Comparison of ENCODE assay signal across 11 cellular contexts in the genomic region with DNA sequence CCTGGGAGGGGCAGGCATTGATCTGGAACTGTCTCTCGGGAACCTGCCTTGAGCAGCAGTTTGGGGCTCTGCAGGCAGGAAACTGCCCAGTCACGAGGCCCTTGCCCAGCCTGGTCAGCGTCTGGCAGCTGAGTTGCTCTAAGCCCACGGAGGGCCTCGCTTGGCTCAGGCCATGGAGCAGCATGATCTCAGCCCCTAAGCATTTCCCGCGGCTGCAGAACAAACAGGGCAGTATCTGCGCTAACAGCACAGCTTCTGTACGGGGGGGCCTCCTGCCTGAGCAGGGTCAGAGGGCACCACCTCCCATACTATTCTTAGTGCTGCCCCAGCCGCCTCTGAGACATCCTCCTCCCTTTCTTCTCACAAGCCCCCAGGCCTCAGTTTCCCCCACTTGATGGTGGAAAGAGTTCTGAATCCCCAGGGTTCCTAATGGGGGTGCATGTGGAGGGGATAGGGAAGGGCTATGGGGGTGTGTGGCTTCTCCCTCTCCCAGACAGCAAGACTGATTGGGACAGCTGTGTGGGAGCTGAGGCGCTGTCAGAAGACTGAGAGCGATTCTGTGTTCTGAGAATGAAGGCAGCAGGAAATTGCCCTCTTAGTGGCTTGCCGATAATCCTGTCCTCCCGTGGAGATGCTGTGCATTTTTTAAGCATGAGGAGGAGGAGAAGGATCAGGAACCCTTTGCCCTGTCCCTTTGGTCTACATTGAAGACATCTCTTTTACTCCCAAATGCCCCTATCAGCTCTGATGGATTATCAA. TPM values are rescaled to one million over a fixed set of nuclear protein-coding genes. Genes with fewer than 3 reads are reported as not detected.
DNase-seq lines count a peak whose midpoint lies in the region; TF ChIP-seq lines count a peak whose summit lies in the region.
"Had no signal": no experiment of that assay in that cellular context is flagged by ENCODE, and none has a peak within 500 bp of the region (broad histone marks: within the 10 kb centered on the region; RNA-seq: fewer than 3 reads in every experiment).

No MANE protein-coding gene starts in this region.

- H3K4me3 ChIP-seq in esophagus muscularis mucosa (no peak overlapping the region), mesodermal cell (ENCODE audit: extremely low read depth, insufficient read depth, low read length, poor library complexity, severe bottlenecking) (no peak overlapping the region), transverse colon (no peak overlapping the region), MM.1S (ENCODE audit: low read length) (no peak overlapping the region), breast epithelium (no peak overlapping the region)

- H3K36me3 Mint-ChIP-seq in H9 (ENCODE audit: insufficient read depth in 1 of 3, low read depth in 3 of 3): no peaks in the 10 kb centered on the region; a peak in 1 of 7 replicates
- H3K36me3 Mint-ChIP-seq: activated naive CD4-positive, alpha-beta T cell treated with anti-CD3 and anti-CD28 coated beads, Interleukin-2, amount 50 U/mL, for 24 hours had no signal

- no peaks in the 10 kb centered on the region for H3K23me2 ChIP-seq in H9 (ENCODE audit: insufficient read length, low read depth, low read length, poor library complexity, severe bottlenecking)

- no peak overlapping the region for H4K91ac ChIP-seq in H9 (ENCODE audit: insufficient read length, low read depth, low read length)

- peak overlapping the region; percentile 83 to 86 (median 84) for H3K27ac ChIP-seq in esophagus muscularis mucosa (replicated peaks in 1 of 4)
- peak overlapping the region; percentile 99 for H3K27ac ChIP-seq in mesodermal cell (ENCODE audit: low read depth, low read length, severe bottlenecking)
- peak overlapping the region; percentile 50 to 70 (median 64) for H3K27ac ChIP-seq in transverse colon
- no peak overlapping the region for H3K27ac ChIP-seq in MM.1S (ENCODE audit: low read length)
- no peak overlapping the region for H3K27ac ChIP-seq in H9 (ENCODE audit: insufficient read length, low read depth, low read length)
- peak overlapping the region in 1 of 2 donors; percentile 67 for H3K27ac ChIP-seq in breast epithelium

- no peaks in the 10 kb centered on the region for H3F3A ChIP-seq in MM.1S (ENCODE audit: insufficient read depth, low read length)

- H3K4me2 ChIP-seq in MM.1S (ENCODE audit: low read depth, low read length) (no peak overlapping the region), H9 (ENCODE audit: insufficient read depth, insufficient read length, low read length) (no peak overlapping the region)

- H3K4me1 ChIP-seq in esophagus muscularis mucosa (peaks cover 30 to 98% (median 93%) of the 10 kb centered on the region in 4 donors), mesodermal cell (ENCODE audit: control insufficient read depth, insufficient read depth, low read length, poor library complexity, severe bottlenecking) (peaks cover 49% of the 10 kb centered on the region), transverse colon (peaks cover under 1 to 8% (median 4%) of the 10 kb centered on the region in 4 donors), MM.1S (ENCODE audit: low read length) (no peaks in the 10 kb centered on the region), H9 (ENCODE audit: insufficient read depth, low read length) (no peaks in the 10 kb centered on the region), breast epithelium (no peaks in the 10 kb centered on the region)

- no peak overlapping the region for H3K18ac ChIP-seq in H9 (ENCODE audit: insufficient read length, low read depth, low read length)

- no peak overlapping the region for H3K4ac ChIP-seq in H9 (ENCODE audit: low read depth, low read length)

- H4K5ac ChIP-seq in H9 (ENCODE audit: insufficient read length, low read depth, low read length): no peak overlapping the region

- TF ChIP-seq POLR2A in esophagus muscularis mucosa (IDR thresholded peaks at IDR 0.05; ENCODE audit: low read depth) (no peak), transverse colon (IDR thresholded peaks at IDR 0.05) (no peak), breast epithelium (IDR thresholded peaks at IDR 0.05) (no peak)

- H4K8ac ChIP-seq in H9 (replicated peaks; ENCODE audit: insufficient read length, low read depth, low read length): no peak overlapping the region

- 31% methylated on average over 9 of the region's 14 CpGs for WGBS in esophagus muscularis mucosa
- 35 to 39% methylated on average over 11 to 13 of the region's 14 CpGs for WGBS in mesodermal cell (ENCODE audit: insufficient coverage in 2 of 2), 2 experiments
- 37 to 54% methylated on average over 2 to 10 of the region's 14 CpGs for WGBS in transverse colon (ENCODE audit: low coverage in 1 of 2), 2 donors
- WGBS in H9 (ENCODE audit: extremely low coverage, insufficient read length, low lambda C conversion rate): no CpG with 5 or more reads among the region's 14 CpGs

- H3K4me1 Mint-ChIP-seq in H9: peaks cover 5% of the 10 kb centered on the region in 2 experiments; a peak in 2 of 4 replicates
- H3K4me1 Mint-ChIP-seq: activated naive CD4-positive, alpha-beta T cell treated with anti-CD3 and anti-CD28 coated beads, Interleukin-2, amount 50 U/mL, for 24 hours had no signal

- H2BK20ac ChIP-seq in H9 (ENCODE audit: low read depth, low read length, poor library complexity, severe bottlenecking): no peak overlapping the region

- H3T11ph ChIP-seq in H9 (ENCODE audit: low read length): no peak overlapping the region

- DNase-seq in LHCN-M2 (ENCODE audit: low read depth): peak; percentile 98
- DNase-seq in esophagus muscularis mucosa (ENCODE audit: extremely low spot score): no peak
- DNase-seq in transverse colon: peak; percentile 38
- DNase-seq in D341Med (ENCODE audit: low spot score): no peak
- no peak for DNase-seq in MM.1S
- DNase-seq in H9: no peak
- DNase-seq in breast epithelium (ENCODE audit: low spot score in 2 of 2): no peak
- DNase-seq: NCI-H774; stimulated activated CD4-positive, alpha-beta T cell treated with anti-CD3 and anti-CD28 coated beads, Interleukin-4, amount 100 ng/mL, for 24 hours had no signal

- no peaks in the 10 kb centered on the region; a peak in 1 of 5 replicates for H3K9me3 Mint-ChIP-seq in H9
- H3K9me3 Mint-ChIP-seq: activated naive CD4-positive, alpha-beta T cell treated with anti-CD3 and anti-CD28 coated beads, Interleukin-2, amount 50 U/mL, for 24 hours had no signal

- in situ Hi-C loops in transverse colon (cut with MboI; ENCODE audit: low pct_ligation_motif_present in 1 of 4, low pct_unique_long_range_greater_than_20kb in 1 of 4, low sequenced_read_pairs in 3 of 4): loop anchor here (10.0 to 25.0 kb wide), 3 partner anchors 424 to 526 kb away; no protein-coding TSS in a partner anchor

- no peak overlapping the region for H2AK5ac ChIP-seq in H9 (ENCODE audit: insufficient read length, low read length)

- no peak overlapping the region for H2BK120ac ChIP-seq in H9 (ENCODE audit: low read depth, low read length, poor library complexity, severe bottlenecking)

- TF ChIP-seq CTCF in esophagus muscularis mucosa (IDR thresholded peaks at IDR 0.05) (no peak), transverse colon (IDR thresholded peaks at IDR 0.05) (no peak), MM.1S (IDR thresholded peaks at IDR 0.05; ENCODE audit: low read length) (no peak), H9 (conservative IDR thresholded peaks at IDR 0.05) (no peak), breast epithelium (IDR thresholded peaks at IDR 0.05) (no peak)

- no peak overlapping the region for H3K14ac ChIP-seq in H9 (ENCODE audit: insufficient read depth, low read length)

- H3K4me3 Mint-ChIP-seq in H9: no peak overlapping the region; a peak in 1 of 5 replicates
- H3K4me3 Mint-ChIP-seq: activated naive CD4-positive, alpha-beta T cell treated with anti-CD3 and anti-CD28 coated beads, Interleukin-2, amount 50 U/mL, for 24 hours had no signal

- no peaks in the 10 kb centered on the region for H3K9me3 ChIP-seq in esophagus muscularis mucosa
- no peaks in the 10 kb centered on the region for H3K9me3 ChIP-seq in mesodermal cell (ENCODE audit: control insufficient read depth, low read length)
- H3K9me3 ChIP-seq in transverse colon: no peaks in the 10 kb centered on the region
- no peaks in the 10 kb centered on the region for H3K9me3 ChIP-seq in MM.1S (replicated peaks; ENCODE audit: insufficient read depth, low read length)
- H3K9me3 ChIP-seq in H9 (ENCODE audit: control insufficient read depth, low read depth, low read length): no peaks in the 10 kb centered on the region
- no peaks in the 10 kb centered on the region for H3K9me3 ChIP-seq in breast epithelium

- H3K27me3 ChIP-seq in esophagus muscularis mucosa (no peaks in the 10 kb centered on the region), transverse colon (no peaks in the 10 kb centered on the region), MM.1S (replicated peaks; ENCODE audit: insufficient read depth, low read length) (no peaks in the 10 kb centered on the region), H9 (ENCODE audit: insufficient read depth, low read length) (no peaks in the 10 kb centered on the region), breast epithelium (no peaks in the 10 kb centered on the region)

- no peak overlapping the region for H2BK12ac ChIP-seq in H9 (ENCODE audit: insufficient read length, low read depth, low read length)

- no peaks in the 10 kb centered on the region for H3K79me1 ChIP-seq in H9 (ENCODE audit: insufficient read depth, low read depth, low read length, poor library complexity, severe bottlenecking)

- H3K79me2 ChIP-seq in MM.1S (ENCODE audit: low read length) (no peaks in the 10 kb centered on the region), H9 (ENCODE audit: insufficient read depth, low read length) (no peaks in the 10 kb centered on the region)

- H3K9me2 ChIP-seq in MM.1S (replicated peaks; ENCODE audit: insufficient read depth, low read length): no peaks in the 10 kb centered on the region

- no peak overlapping the region for H3K56ac ChIP-seq in H9 (ENCODE audit: insufficient read length, low read depth, low read length)

- intact Hi-C loops in esophagus muscularis mucosa (cut with DNase I) (no loop called here), transverse colon (cut with DNase I; ENCODE audit: low total_unique reads) (no loop called here), breast epithelium (cut with DNase I; ENCODE audit: low total_unique reads) (no loop called here)

- H3K27me3 Mint-ChIP-seq in H9 (ENCODE audit: low read depth): peaks cover 2% of the 10 kb centered on the region

- TF ChIP-seq EP300 in esophagus muscularis mucosa (IDR thresholded peaks at IDR 0.05) (no peak), transverse colon (IDR thresholded peaks at IDR 0.05; ENCODE audit: low read depth) (no peak)

- peaks cover 0 to 83% (median 36%) of the 10 kb centered on the region in 4 donors for H3K36me3 ChIP-seq in esophagus muscularis mucosa
- peaks cover 21% of the 10 kb centered on the region for H3K36me3 ChIP-seq in mesodermal cell (ENCODE audit: control insufficient read depth, insufficient read depth, low read length)
- no peaks in the 10 kb centered on the region for H3K36me3 ChIP-seq in transverse colon
- H3K36me3 ChIP-seq in MM.1S (replicated peaks; ENCODE audit: insufficient read depth, low read length): no peaks in the 10 kb centered on the region
- no peaks in the 10 kb centered on the region for H3K36me3 ChIP-seq in breast epithelium

- no peaks in the 10 kb centered on the region for H4K20me1 ChIP-seq in MM.1S (ENCODE audit: insufficient read depth, low read length)
- no peaks in the 10 kb centered on the region for H4K20me1 ChIP-seq in H9 (ENCODE audit: control insufficient read depth, insufficient read depth, insufficient read length)

- H2AFZ ChIP-seq in MM.1S (ENCODE audit: low read length) (no peak overlapping the region), H9 (ENCODE audit: low read length) (no peak overlapping the region)

- H2BK15ac ChIP-seq in H9 (ENCODE audit: low read depth, low read length): no peak overlapping the region

- no peak overlapping the region for H3K27ac Mint-ChIP-seq in H9
- H3K27ac Mint-ChIP-seq: activated naive CD4-positive, alpha-beta T cell treated with anti-CD3 and anti-CD28 coated beads, Interleukin-2, amount 50 U/mL, for 24 hours had no signal

- no peak overlapping the region for H2BK5ac ChIP-seq in H9 (ENCODE audit: insufficient read length, low read length)

- H3K23ac ChIP-seq in H9 (ENCODE audit: insufficient read length, low read depth, low read length): no peak overlapping the region

- H3K9ac ChIP-seq in MM.1S (ENCODE audit: low read length) (no peak overlapping the region), H9 (ENCODE audit: extremely low read depth, insufficient read length, low read length) (no peak overlapping the region)

RNA-seq across cellular contexts. Expression of gene MOCS1, which starts 46.4 kb away (rescaled TPM):
- total RNA-seq in LHCN-M2 (2014; rRNA removed): 13.5 and 13.9 TPM in 2 replicates
- 10.7 TPM for polyA plus RNA-seq in LHCN-M2 (2012)
- 10 to 100 TPM; 19.1 to 37.3 (median 28.0) TPM for total RNA-seq in esophagus muscularis mucosa
- polyA plus RNA-seq in mesodermal cell (2013, experiment 1 of 2): 12.4 TPM
- 12.4 TPM for polyA plus RNA-seq in mesodermal cell (2013, experiment 2 of 2)
- 10 to 100 TPM; 20.6 to 58.3 (median 42.3) TPM for total RNA-seq in transverse colon
- 14.0 and 15.2 TPM in 2 replicates for total RNA-seq in H9 (2021)
- 10 to 100 TPM; 23.6 to 78.9 (median 25.3) TPM for total RNA-seq in breast epithelium

Comparison
In these comparisons a context has a peak if more than half of its experiments do, and no peak if none do; other contexts are left out.
1. DNase-seq: peak in LHCN-M2 (single experiment) and transverse colon (single experiment); none in esophagus muscularis mucosa (single experiment), D341Med (single experiment), MM.1S (single experiment), H9 (single experiment) and breast epithelium (0 of 2).
2. H3K27ac ChIP-seq: peak in esophagus muscularis mucosa (4 of 4), mesodermal cell (single experiment) and transverse colon (4 of 4); none in MM.1S (single experiment) and H9 (single experiment).